In genomic region chr6:106167105-106167814, GRCh38 we compare ENCODE assay signal across 9 cellular contexts.
DNase-seq lines count a peak whose midpoint lies in the region; ATAC-seq and TF ChIP-seq lines count a peak whose summit lies in the region.
"Had no signal": no experiment of that assay in that cellular context is flagged by ENCODE, and none has a peak within 500 bp of the region (broad histone marks: within the 10 kb centered on the region; RNA-seq: fewer than 3 reads in every experiment).

No MANE protein-coding gene starts in this region.

- H3K27me3 ChIP-seq in esophagus squamous epithelium, result no peaks in the 10 kb centered on the region

- no peaks in the 10 kb centered on the region for H3K9me3 ChIP-seq in esophagus squamous epithelium

- no peak for TF ChIP-seq CTCF in GM12865 (IDR thresholded peaks at IDR 0.05; ENCODE audit: insufficient read depth, low read depth, low read length, missing control alignments)
- TF ChIP-seq CTCF in esophagus squamous epithelium (IDR thresholded peaks at IDR 0.05), result no peak

- peak; percentile 58 for ATAC-seq in GM19395 (IDR thresholded peaks at IDR 0.05; ENCODE audit: unreplicated experiment)
- ATAC-seq in HG02973 (IDR thresholded peaks at IDR 0.05; ENCODE audit: unreplicated experiment), result peak; percentile 42
- ATAC-seq: right cardiac atrium had no signal

- H3K36me3 ChIP-seq in esophagus squamous epithelium, result no peaks in the 10 kb centered on the region

- peaks cover 0 to 17% (median 0%) of the 10 kb centered on the region in 3 donors for H3K4me1 ChIP-seq in esophagus squamous epithelium

- DNase-seq in GM12865 (ENCODE audit: low read depth) (peak; percentile 96), RPMI8226 (peak; percentile 62), esophagus squamous epithelium (lab: John Stamatoyannopoulos, UW) (no peak), NCI-H1694 (lab: John Stamatoyannopoulos, UW) (no peak), kidney glomerular epithelial cell (lab: John Stamatoyannopoulos, UW) (no peak)
- DNase-seq in stimulated activated CD4-positive, alpha-beta T cell treated with anti-CD3 and anti-CD28 coated beads, Interleukin-12 subunit alpha, Interleukin-12 subunit beta, amount 100 ng/mL, for 4 hours, result no peak
- DNase-seq: right cardiac atrium had no signal

- WGBS in esophagus squamous epithelium, 2 donors, result 75 to 84% methylated on average over 6 of the region's 6 CpGs

- intact Hi-C loops in esophagus squamous epithelium (cut with DNase I), result no loop called here

- no peak overlapping the region for H3K27ac ChIP-seq in esophagus squamous epithelium

- no peak for TF ChIP-seq POLR2A in esophagus squamous epithelium (IDR thresholded peaks at IDR 0.05)

- H3K4me3 ChIP-seq in GM12865 (ENCODE audit: low read depth, low read length) (no peak overlapping the region), esophagus squamous epithelium (no peak overlapping the region)

Comparison
In these comparisons a context has a peak if more than half of its experiments do, and no peak if none do; other contexts are left out.
1. DNase-seq: peak in GM12865 (single experiment) and RPMI8226 (single experiment); none in esophagus squamous epithelium (single experiment), NCI-H1694 (single experiment), stimulated activated CD4-positive, alpha-beta T cell treated with anti-CD3 and anti-CD28 coated beads, Interleukin-12 subunit alpha, Interleukin-12 subunit beta, amount 100 ng/mL, for 4 hours (single experiment) and kidney glomerular epithelial cell (single experiment).